21 cellular contexts compared by ENCODE assay signal in genomic region chr1:74083128-74083527, GRCh38.
A peak's percentile ranks its signal among the peaks of the same experiment; 100 is the strongest.
DNase-seq lines count a peak whose midpoint lies in the region; FAIRE-seq and TF ChIP-seq lines count a peak whose summit lies in the region.
"Had no signal": no experiment of that assay in that cellular context is flagged by ENCODE, and none has a peak within 500 bp of the region (broad histone marks: within the 10 kb centered on the region; RNA-seq: fewer than 3 reads in every experiment).

No MANE protein-coding gene starts in this region.

- no peaks in the 10 kb centered on the region for H3K36me3 ChIP-seq in neuronal stem cell (replicated peaks in 1 of 2; ENCODE audit: control insufficient read depth in 2 of 2, insufficient read depth in 2 of 2, low read length in 2 of 2)
- H3K36me3 ChIP-seq: BLaER1 treated with 17β-estradiol and CSF1 and Interleukin-3, amounts not matched to agents 10 nM and 100 nM; HAP-1 had no signal

- peak overlapping the region; percentile 22 for H2AFZ ChIP-seq in neuronal stem cell (ENCODE audit: low read length)
- H2AFZ ChIP-seq: GM23248 had no signal

- H3K4me3 ChIP-seq in neuronal stem cell (ENCODE audit: low read length in 2 of 2): no peak overlapping the region
- H3K4me3 ChIP-seq: BLaER1 treated with 17β-estradiol and CSF1 and Interleukin-3, amounts not matched to agents 10 nM and 100 nM; GM12878; GM23248; HAP-1 had no signal

- H3K27me3 Mint-ChIP-seq in HFFc6 (ENCODE audit: insufficient read depth): no peaks in the 10 kb centered on the region
- H3K27me3 Mint-ChIP-seq: B cell, IgD-negative memory B cell had no signal

- H3K36me3 Mint-ChIP-seq in HFFc6 (ENCODE audit: low read depth): no peaks in the 10 kb centered on the region
- H3K36me3 Mint-ChIP-seq: CD8-positive, alpha-beta T cell; IgD-negative memory B cell had no signal

- no peak overlapping the region for H3K18ac ChIP-seq in neuronal stem cell (ENCODE audit: low read length)

- in situ Hi-C loops in ACHN (cut with HindIII; ENCODE audit: low pct_ligation_motif_present, low pct_unique_long_range_greater_than_20kb, low sequenced_read_pairs): no loop called here

- DNase-seq in ACHN (peak; percentile 71), RCC 7860 (ENCODE audit: low spot score) (peak; percentile 33), kidney glomerular epithelial cell (lab: John Stamatoyannopoulos, UW) (peak; percentile 72), neuronal stem cell (ENCODE audit: low spot score) (no peak), HFFc6 (no peak), NOMO-1 (lab: John Stamatoyannopoulos, UW; ENCODE audit: unreplicated experiment in 2 of 2) (no peak)
- no peak for DNase-seq in stimulated activated CD4-positive, alpha-beta T cell treated with anti-CD3 and anti-CD28 coated beads, Interleukin-4, amount 100 ng/mL, for 4 hours
- DNase-seq: 8988T; CD8-positive, alpha-beta T cell; DMS 273 treated with DMSO at 0.1 percent for 48 hours; DMS53; DND-41; EL; GM23248 had no signal

- H2BK12ac ChIP-seq in neuronal stem cell (ENCODE audit: low read length): no peak overlapping the region

- peaks cover 8% of the 10 kb centered on the region for H3K9me3 Mint-ChIP-seq in HFFc6
- H3K9me3 Mint-ChIP-seq: IgD-negative memory B cell had no signal

- H3K9ac ChIP-seq in neuronal stem cell (ENCODE audit: low read depth, low read length, poor library complexity): no peak overlapping the region
- H3K9ac ChIP-seq: BLaER1 treated with 17β-estradiol and CSF1 and Interleukin-3, amounts not matched to agents 10 nM and 100 nM; GM23248 had no signal

- H3K4me3 Mint-ChIP-seq in HFFc6: no peak overlapping the region
- H3K4me3 Mint-ChIP-seq: B cell; CD8-positive, alpha-beta T cell; IgD-negative memory B cell had no signal

- no peaks in the 10 kb centered on the region for H3K9me3 ChIP-seq in neuronal stem cell (replicated peaks in 1 of 2; ENCODE audit: control insufficient read depth in 2 of 2, insufficient read depth in 1 of 2, low read depth in 1 of 2, low read length in 2 of 2)
- H3K9me3 ChIP-seq: BLaER1 treated with 17β-estradiol and CSF1 and Interleukin-3, amounts not matched to agents 10 nM and 100 nM; HAP-1 had no signal

- FAIRE-seq in RCC 7860 (lab: Jason Lieb, UNC): peak; percentile 75
- FAIRE-seq: GM12878, HTR-8/SVneo had no signal

- H3K23ac ChIP-seq in neuronal stem cell (ENCODE audit: low read depth, low read length, poor library complexity): no peak overlapping the region

- H3K4ac ChIP-seq in neuronal stem cell (ENCODE audit: low read length): no peak overlapping the region

- H3K4me2 ChIP-seq in neuronal stem cell (ENCODE audit: insufficient read depth, low read length, poor library complexity, severe bottlenecking): no peak overlapping the region
- H3K4me2 ChIP-seq: BLaER1 treated with 17β-estradiol and CSF1 and Interleukin-3, amounts not matched to agents 10 nM and 100 nM had no signal

- no peak overlapping the region for H3K27ac ChIP-seq in neuronal stem cell (replicated peaks; ENCODE audit: low read length)
- H3K27ac ChIP-seq: BLaER1 treated with 17β-estradiol and CSF1 and Interleukin-3, amounts not matched to agents 10 nM and 100 nM; GM23248; HL-60 had no signal

- H2AK5ac ChIP-seq in neuronal stem cell (ENCODE audit: low read depth, low read length): no peak overlapping the region

- H3K79me1 ChIP-seq in neuronal stem cell (ENCODE audit: low read depth, low read length): no peaks in the 10 kb centered on the region

- TF ChIP-seq CTCF in HFFc6 (IDR thresholded peaks at IDR 0.05): no peak

- H2BK120ac ChIP-seq in neuronal stem cell (ENCODE audit: low read depth, low read length): no peak overlapping the region

- H2BK15ac ChIP-seq in neuronal stem cell (ENCODE audit: low read length): no peak overlapping the region

- H3K27me3 ChIP-seq in neuronal stem cell (ENCODE audit: control insufficient read depth in 3 of 3, insufficient read depth in 3 of 3, low read depth in 1 of 3, low read length in 3 of 3): no peaks in the 10 kb centered on the region
- H3K27me3 ChIP-seq: BLaER1 treated with 17β-estradiol and CSF1 and Interleukin-3, amounts not matched to agents 10 nM and 100 nM had no signal

- WGBS in neuronal stem cell (ENCODE audit: extremely low coverage in 2 of 2, insufficient read length in 2 of 2, insufficient replicate concordance in 1 of 2), 2 donors: no CpG with 5 or more reads among the region's 1 CpG

- H4K91ac ChIP-seq in neuronal stem cell (ENCODE audit: low read depth, low read length, poor library complexity): no peak overlapping the region

- H3K4me1 Mint-ChIP-seq in HFFc6 (ENCODE audit: low read depth): no peaks in the 10 kb centered on the region
- H3K4me1 Mint-ChIP-seq: B cell, IgD-negative memory B cell had no signal

- no peak overlapping the region for H3K27ac Mint-ChIP-seq in HFFc6
- H3K27ac Mint-ChIP-seq: B cell; CD8-positive, alpha-beta T cell; IgD-negative memory B cell had no signal

- H3K14ac ChIP-seq in neuronal stem cell (ENCODE audit: low read length): no peak overlapping the region

- H4K8ac ChIP-seq in neuronal stem cell (ENCODE audit: low read depth, low read length): no peak overlapping the region

- H3K4me1 ChIP-seq in neuronal stem cell (ENCODE audit: control insufficient read depth in 2 of 2, insufficient read depth in 1 of 2, low read depth in 1 of 2, low read length in 2 of 2): no peaks in the 10 kb centered on the region
- H3K4me1 ChIP-seq: BLaER1 treated with 17β-estradiol and CSF1 and Interleukin-3, amounts not matched to agents 10 nM and 100 nM; HAP-1 had no signal

- no peak overlapping the region for H2BK5ac ChIP-seq in neuronal stem cell (ENCODE audit: low read length)

Comparison
In these comparisons a context has a peak if more than half of its experiments do, and no peak if none do; other contexts are left out.
1. DNase-seq: peak in ACHN (single experiment), RCC 7860 (single experiment) and kidney glomerular epithelial cell (single experiment); none in neuronal stem cell (single experiment), HFFc6 (single experiment), NOMO-1 (0 of 2) and stimulated activated CD4-positive, alpha-beta T cell treated with anti-CD3 and anti-CD28 coated beads, Interleukin-4, amount 100 ng/mL, for 4 hours (0 of 2).